Comparison of ENCODE assay signal across 8 cellular contexts in the genomic region with DNA sequence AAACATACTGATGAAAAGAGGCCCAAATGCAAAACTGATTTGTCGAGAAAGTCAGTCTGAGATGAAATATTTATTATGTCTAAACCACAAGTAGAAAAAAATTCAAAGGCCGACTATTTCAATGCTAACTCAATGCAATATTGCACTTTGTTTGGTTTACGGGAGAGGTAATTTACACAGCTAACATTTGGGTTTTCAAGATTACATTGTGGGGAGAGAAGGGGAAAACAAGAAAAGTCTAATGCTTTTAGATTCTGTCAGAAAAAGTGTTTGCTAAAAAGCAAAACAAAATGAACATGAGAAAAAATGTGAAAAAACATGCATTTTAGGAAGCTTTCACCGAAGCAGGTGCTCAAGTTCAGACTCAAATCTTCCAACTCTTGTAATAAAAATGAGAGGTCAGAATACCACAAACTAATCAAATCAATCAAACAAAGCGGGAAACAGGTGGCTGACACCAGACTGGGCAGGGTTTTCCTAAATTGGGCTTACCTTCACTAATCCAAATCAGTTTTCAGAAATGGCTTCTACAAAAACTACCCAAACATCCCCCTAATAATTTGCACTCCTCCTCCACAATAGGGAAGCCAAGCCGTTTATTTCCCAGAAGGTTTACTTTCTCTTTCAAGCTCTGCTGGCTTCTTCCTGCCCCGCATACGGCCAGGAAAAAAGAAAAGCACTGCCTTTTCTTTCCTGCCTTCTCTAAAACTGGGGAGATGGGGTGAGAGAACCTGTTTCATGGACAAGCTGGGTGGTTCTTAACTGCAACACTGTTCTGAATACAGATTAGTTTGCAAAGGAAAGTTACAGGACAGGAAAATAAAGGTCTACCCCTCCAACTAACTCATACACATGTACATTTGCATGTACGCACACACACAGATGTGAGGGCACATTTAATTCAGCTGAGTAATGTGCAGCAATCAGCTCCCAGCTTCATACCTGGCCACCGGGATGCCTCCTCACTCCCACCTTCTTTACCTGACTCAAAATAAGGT. TPM values are rescaled to one million over a fixed set of nuclear protein-coding genes. Genes with fewer than 3 reads are reported as not detected.
DNase-seq lines count a peak whose midpoint lies in the region; TF ChIP-seq lines count a peak whose summit lies in the region.

No MANE protein-coding gene starts in this region.

- peak in 2 of 3 experiments; percentile 58 to 60 for DNase-seq in NCI-H1417 (lab: John Stamatoyannopoulos, UW)
- DNase-seq in NCI-H1417 treated with DMSO at 0.1 percent for 48 hours (lab: John Stamatoyannopoulos, UW): no peak
- no peak for DNase-seq in SK-N-MC (ENCODE audit: low read depth, low spot score)
- DNase-seq in fibroblast of lung (ENCODE audit: low read depth in 2 of 2): peak; percentile 42
- no peak for DNase-seq in NCI-H510A (lab: John Stamatoyannopoulos, UW)
- no peak for DNase-seq in ecto neural progenitor cell (ENCODE audit: low spot score)
- DNase-seq in stimulated activated CD8-positive, alpha-beta memory T cell treated with anti-CD3 and anti-CD28 coated beads, Interleukin-4, amount 100 ng/mL, for 48 hours: no peak

- peak overlapping the region; percentile 74 for H3K4me3 ChIP-seq in SK-N-MC
- H3K4me3 ChIP-seq in fibroblast of lung (replicated peaks in 1 of 4; ENCODE audit: control extremely low read depth in 1 of 4, insufficient read depth in 1 of 4, low read depth in 3 of 4, low read length in 4 of 4): peak overlapping the region; percentile 33 to 43 (median 38)
- H3K4me3 ChIP-seq in parathyroid adenoma (ENCODE audit: low read depth, low read length): no peak overlapping the region

- peaks cover 70% of the 10 kb centered on the region for H3K79me2 ChIP-seq in fibroblast of lung (ENCODE audit: control insufficient read depth, insufficient read depth, low read length)
- H3K79me2 ChIP-seq in parathyroid adenoma: peaks cover 13% of the 10 kb centered on the region

- H3K27me3 ChIP-seq in fibroblast of lung (ENCODE audit: control insufficient read depth, insufficient read depth, low read length) (no peaks in the 10 kb centered on the region), parathyroid adenoma (ENCODE audit: control insufficient read depth, insufficient read depth, low read length) (no peaks in the 10 kb centered on the region)

- H3K36me3 ChIP-seq in SK-N-MC (ENCODE audit: insufficient read depth, low read length): 0 out of 2 replicates have a peak, but pooled peaks cover 3% of the 10 kb centered on the region
- H3K36me3 ChIP-seq in fibroblast of lung (ENCODE audit: control insufficient read depth, insufficient read depth, low read length): no peaks in the 10 kb centered on the region
- no peaks in the 10 kb centered on the region for H3K36me3 ChIP-seq in parathyroid adenoma (ENCODE audit: control insufficient read depth, insufficient read depth, low read length)

- no peak for TF ChIP-seq CTCF in fibroblast of lung (conservative IDR thresholded peaks at IDR 0.05 in 1 of 2, IDR thresholded peaks at IDR 0.05 in 1 of 2; ENCODE audit: low read depth in 1 of 2, low read length in 2 of 2)
- TF ChIP-seq CTCF in parathyroid adenoma (IDR thresholded peaks at IDR 0.05): no peak

- peak overlapping the region; percentile 82 for H3K27ac ChIP-seq in SK-N-MC
- peak overlapping the region; percentile 61 for H3K27ac ChIP-seq in fibroblast of lung (ENCODE audit: insufficient read depth, low read length)
- peak overlapping the region; percentile 16 for H3K27ac ChIP-seq in parathyroid adenoma

- no peaks in the 10 kb centered on the region for H4K20me1 ChIP-seq in fibroblast of lung (ENCODE audit: control insufficient read depth, extremely low read depth, insufficient read depth, low read length)

- H2AFZ ChIP-seq in fibroblast of lung (ENCODE audit: low read length) (no peak overlapping the region), parathyroid adenoma (no peak overlapping the region)

- H3K4me1 ChIP-seq in fibroblast of lung (ENCODE audit: control insufficient read depth, extremely low read depth, insufficient read depth, low read length) (peaks cover 3% of the 10 kb centered on the region), parathyroid adenoma (peaks cover 8% of the 10 kb centered on the region)

- H3K4me2 ChIP-seq in fibroblast of lung (ENCODE audit: extremely low read depth, insufficient read depth, low read length): peak overlapping the region; percentile 90
- H3K4me2 ChIP-seq in parathyroid adenoma (ENCODE audit: low read length): peak overlapping the region; percentile 56

- H3K9me3 ChIP-seq in SK-N-MC (ENCODE audit: low read depth, low read length) (no peaks in the 10 kb centered on the region), fibroblast of lung (ENCODE audit: control insufficient read depth, insufficient read depth, low read depth, low read length) (no peaks in the 10 kb centered on the region), parathyroid adenoma (ENCODE audit: control insufficient read depth, low read length) (no peaks in the 10 kb centered on the region)

- peak overlapping the region; percentile 63 for H3K9ac ChIP-seq in SK-N-MC (ENCODE audit: insufficient read length)
- no peak overlapping the region for H3K9ac ChIP-seq in fibroblast of lung (ENCODE audit: insufficient read depth, low read length)
- H3K9ac ChIP-seq in parathyroid adenoma: no peak overlapping the region

RNA-seq across cellular contexts. Expression of gene STAT3, which starts 9.3 kb away (rescaled TPM):
- total RNA-seq in fibroblast of lung: 101 and 118 TPM in 2 replicates
- polyA plus RNA-seq in fibroblast of lung: 60.6 and 75.0 TPM in 2 replicates
- polyA plus RNA-seq in fibroblast of lung (2012): 60.3 and 76.1 TPM in 2 replicates
- polyA minus RNA-seq in fibroblast of lung (ENCODE audit: low replicate concordance): 110 and 157 TPM in 2 replicates

RNA-seq across cellular contexts. Expression of gene CAVIN1, which starts 44.2 kb away (rescaled TPM):
- 331 and 372 TPM in 2 replicates for total RNA-seq in fibroblast of lung
- 432 and 490 TPM in 2 replicates for polyA plus RNA-seq in fibroblast of lung
- polyA plus RNA-seq in fibroblast of lung (2012): 709 and 835 TPM in 2 replicates
- polyA minus RNA-seq in fibroblast of lung (ENCODE audit: low replicate concordance): 388 and 507 TPM in 2 replicates

Comparison
In these comparisons a context has a peak if more than half of its experiments do, and no peak if none do; other contexts are left out.
1. DNase-seq: peak in NCI-H1417 (2 of 3) and fibroblast of lung (2 of 2); none in NCI-H1417 treated with DMSO at 0.1 percent for 48 hours (single experiment), SK-N-MC (single experiment), NCI-H510A (single experiment), ecto neural progenitor cell (single experiment) and stimulated activated CD8-positive, alpha-beta memory T cell treated with anti-CD3 and anti-CD28 coated beads, Interleukin-4, amount 100 ng/mL, for 48 hours (single experiment).
2. H3K27ac ChIP-seq: peak in every context shown above with its lines; median percentile 82 in SK-N-MC; 61 in fibroblast of lung; 16 in parathyroid adenoma.